1 cellular context compared by ENCODE assay signal in the genomic region with DNA sequence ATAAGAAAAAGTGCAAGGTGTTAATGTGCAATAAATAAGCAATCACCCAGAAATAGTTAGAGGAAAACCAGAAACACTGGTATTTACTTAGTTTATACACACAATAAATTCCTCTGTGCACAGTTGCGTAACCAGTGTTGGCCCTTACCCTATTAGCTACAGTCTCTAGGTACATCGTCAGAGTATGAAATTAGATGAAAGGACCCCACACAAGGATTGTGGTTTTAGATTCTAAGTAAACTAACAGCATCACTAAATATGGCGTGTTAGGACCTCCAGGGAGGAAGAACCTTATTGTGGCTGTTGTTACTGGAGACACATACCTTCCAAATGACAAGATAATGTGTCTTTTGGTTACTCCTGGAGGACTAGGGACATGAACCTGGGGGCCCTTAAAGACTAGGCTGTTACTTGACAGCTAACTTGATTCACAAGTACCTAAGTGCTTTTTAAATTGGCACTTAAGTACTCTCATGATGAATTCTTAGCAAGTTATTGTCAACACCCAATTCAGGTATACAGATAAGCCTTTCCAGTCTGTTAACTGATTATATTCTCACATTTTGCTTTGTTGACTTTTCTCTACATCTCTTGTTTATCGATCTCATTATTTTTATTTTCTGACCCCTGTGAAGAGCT.
TF ChIP-seq lines count a peak whose summit lies in the region.

No MANE protein-coding gene starts in this region.

TF ChIP-seq in endothelial cell of umbilical vein, 7 proteins besides CTCF, POLR2A, EP300 and RAD21 (continued from another document):
- TF ChIP-seq FOS (IDR thresholded peaks at IDR 0.05; ENCODE audit: borderline replicate concordance, insufficient read depth, low read length), result no peak
- no peak for TF ChIP-seq POLR2AphosphoS5 (IDR thresholded peaks at IDR 0.05; ENCODE audit: insufficient read depth, low read depth, low read length)
